9 cellular contexts compared by ENCODE assay signal in the genomic region with DNA sequence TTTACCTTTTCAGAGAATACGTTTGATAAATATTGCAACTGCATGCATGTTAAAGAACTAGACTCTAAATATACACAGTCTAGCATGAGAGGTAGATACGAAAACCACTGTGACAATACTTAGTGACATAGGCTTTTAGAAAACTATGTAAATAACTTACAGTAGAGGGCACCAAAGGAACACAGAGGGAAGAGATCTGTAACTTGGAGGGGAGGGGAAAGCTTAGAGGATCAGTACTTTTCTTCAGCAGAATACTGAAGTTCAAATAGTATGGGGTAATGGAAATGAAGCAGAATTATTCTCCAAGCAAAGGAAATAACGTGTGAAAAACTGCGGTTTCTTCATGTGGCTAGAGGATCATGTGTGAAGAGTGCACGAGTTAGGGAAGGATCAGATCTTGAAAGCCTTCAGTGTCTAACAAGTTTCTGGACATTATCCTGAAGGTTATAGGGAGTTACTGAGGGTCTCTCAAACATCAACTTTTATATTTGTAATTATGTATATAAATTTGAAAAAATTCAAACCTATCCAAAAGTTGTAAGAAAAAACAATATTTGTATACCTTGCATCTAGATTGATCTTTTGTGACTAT.
A peak's percentile ranks its signal among the peaks of the same experiment; 100 is the strongest.
DNase-seq lines count a peak whose midpoint lies in the region; ATAC-seq, FAIRE-seq and TF ChIP-seq lines count a peak whose summit lies in the region.
"Had no signal": no experiment of that assay in that cellular context is flagged by ENCODE, and none has a peak within 500 bp of the region (broad histone marks: within the 10 kb centered on the region; RNA-seq: fewer than 3 reads in every experiment).

No MANE protein-coding gene starts in this region.

- H3K36me3 ChIP-seq in OCI-LY7 (ENCODE audit: insufficient read depth, low read length), result no peaks in the 10 kb centered on the region
- no peaks in the 10 kb centered on the region for H3K36me3 ChIP-seq in endothelial cell of umbilical vein (ENCODE audit: control insufficient read depth in 2 of 2, extremely low read depth in 1 of 2, insufficient read depth in 2 of 2, low read length in 2 of 2)

- dilution Hi-C loops in endothelial cell of umbilical vein (cut with MboI; ENCODE audit: extremely low pct_ligation_motif_present, low sequenced_read_pairs), result no loop called here

- intact Hi-C loops in OCI-LY7 (cut with micrococcal nuclease; ENCODE audit: unreplicated experiment), result no loop called here
- intact Hi-C loops in endothelial cell of umbilical vein (cut with micrococcal nuclease), result loop anchor here (1.0 to 5.0 kb wide), 4 partner anchors 173 to 725 kb away; no protein-coding TSS in a partner anchor

- TF ChIP-seq CTCF in AG04450 (IDR thresholded peaks at IDR 0.05; ENCODE audit: low read depth, low read length) (peak; percentile 76), OCI-LY7 (conservative IDR thresholded peaks at IDR 0.05; ENCODE audit: low read length) (peak; percentile 69), endothelial cell of umbilical vein (IDR thresholded peaks at IDR 0.05; ENCODE audit: extremely low read depth in 1 of 2, insufficient read depth in 1 of 2, low read depth in 1 of 2, low read length in 2 of 2) (peak; percentile 34 to 44), nephron (IDR thresholded peaks at IDR 0.05; ENCODE audit: unreplicated experiment in 3 of 3) (peak; percentile 74 to 80 (median 77))

- H3K27me3 Mint-ChIP-seq in nephron (ENCODE audit: low read depth), result no peaks in the 10 kb centered on the region

- H3K4me3 Mint-ChIP-seq in nephron, result no peak overlapping the region

- H3K9me3 ChIP-seq in AG04450 (ENCODE audit: control insufficient read depth, insufficient read depth, low read length) (no peaks in the 10 kb centered on the region), OCI-LY7 (ENCODE audit: low read length) (no peaks in the 10 kb centered on the region), endothelial cell of umbilical vein (replicated peaks; ENCODE audit: control insufficient read depth, insufficient read depth, low read length) (no peaks in the 10 kb centered on the region)

- H3K4me2 ChIP-seq in OCI-LY7 (ENCODE audit: low read length) (no peak overlapping the region), endothelial cell of umbilical vein (ENCODE audit: insufficient read depth, low read length) (no peak overlapping the region)

- H3K9me2 ChIP-seq in OCI-LY7 (ENCODE audit: insufficient read depth, low read length), result no peaks in the 10 kb centered on the region

- H3K9me3 Mint-ChIP-seq in nephron, result no peaks in the 10 kb centered on the region

- H3K27ac ChIP-seq in AG04450 (ENCODE audit: low read depth, low read length) (no peak overlapping the region), OCI-LY7 (ENCODE audit: low read depth, low read length, poor library complexity, severe bottlenecking) (no peak overlapping the region), endothelial cell of umbilical vein (ENCODE audit: insufficient read depth, low read depth, low read length) (no peak overlapping the region)
- H3K27ac ChIP-seq: HL-60 had no signal

- peaks cover 3% of the 10 kb centered on the region for H3K36me3 Mint-ChIP-seq in nephron (ENCODE audit: low read depth)

- DNase-seq in AG04450 (ENCODE audit: low read depth, low spot score) (peak; percentile 15), OCI-LY7 (ENCODE audit: low spot score) (peak; percentile 11), endothelial cell of umbilical vein (ENCODE audit: low read depth, low spot score) (peak; percentile 56), NCI-H187 (lab: John Stamatoyannopoulos, UW) (no peak)
- no peak for DNase-seq in central memory CD4-positive, alpha-beta T cell

- POLR2A ChIA-PET in AG04450 (lab: Yijun Ruan, JAX) (no interaction called here), OCI-LY7 (lab: Charles Lee) (no interaction called here), endothelial cell of umbilical vein (lab: Charles Lee) (interaction anchor here (0.7 kb wide), 1 partner anchor 21 kb away, joined by 3 read pairs; no protein-coding TSS in a partner anchor)

- H3K27ac Mint-ChIP-seq in nephron, result no peak overlapping the region

- H2AFZ ChIP-seq in OCI-LY7 (ENCODE audit: low read length), result no peak overlapping the region
- H2AFZ ChIP-seq in endothelial cell of umbilical vein (ENCODE audit: low read depth, low read length), result no peak overlapping the region

- no peak for TF ChIP-seq POLR2A in endothelial cell of umbilical vein (IDR thresholded peaks at IDR 0.05; ENCODE audit: low read depth, low read length)

- no peaks in the 10 kb centered on the region for H3K4me1 Mint-ChIP-seq in nephron

- H4K20me1 ChIP-seq in OCI-LY7 (ENCODE audit: insufficient read depth, low read length), result no peaks in the 10 kb centered on the region
- H4K20me1 ChIP-seq in endothelial cell of umbilical vein (replicated peaks; ENCODE audit: control insufficient read depth, extremely low read depth, insufficient read depth, low read length), result no peaks in the 10 kb centered on the region

- H3K4me3 ChIP-seq in AG04450 (ENCODE audit: low read depth, low read length), result no peak overlapping the region
- H3K4me3 ChIP-seq in OCI-LY7 (ENCODE audit: low read depth, low read length, poor library complexity, severe bottlenecking), result no peak overlapping the region
- H3K4me3 ChIP-seq in endothelial cell of umbilical vein (replicated peaks in 1 of 3; ENCODE audit: insufficient read depth in 1 of 3, low read depth in 1 of 3, low read length in 3 of 3), result no peak overlapping the region

- H3K79me2 ChIP-seq in OCI-LY7 (ENCODE audit: insufficient read depth, low read depth, low read length) (no peaks in the 10 kb centered on the region), endothelial cell of umbilical vein (ENCODE audit: control insufficient read depth, insufficient read depth, low read length) (no peaks in the 10 kb centered on the region)

- H3K27me3 ChIP-seq in AG04450 (ENCODE audit: control insufficient read depth, insufficient read depth, low read length), result no peaks in the 10 kb centered on the region
- no peaks in the 10 kb centered on the region for H3K27me3 ChIP-seq in endothelial cell of umbilical vein (ENCODE audit: control insufficient read depth in 2 of 2, insufficient read depth in 2 of 2, low read length in 2 of 2)

- H3K9ac ChIP-seq in endothelial cell of umbilical vein (replicated peaks; ENCODE audit: extremely low read depth, insufficient read depth, low read length), result no peak overlapping the region

- peak; percentile 76 for FAIRE-seq in endothelial cell of umbilical vein (lab: Jason Lieb, UNC)

- ATAC-seq in GM18502 (IDR thresholded peaks at IDR 0.05; ENCODE audit: poor library complexity, unreplicated experiment) (peak; percentile 74), HG03060 (IDR thresholded peaks at IDR 0.05; ENCODE audit: low read depth, unreplicated experiment) (peak; percentile 71)

- no peaks in the 10 kb centered on the region for H3K4me1 ChIP-seq in OCI-LY7 (ENCODE audit: insufficient read depth, low read length, poor library complexity, severe bottlenecking)
- no peaks in the 10 kb centered on the region for H3K4me1 ChIP-seq in endothelial cell of umbilical vein (ENCODE audit: control insufficient read depth, extremely low read depth, insufficient read depth, low read length)

- no peaks in the 10 kb centered on the region for H3K9me1 ChIP-seq in endothelial cell of umbilical vein (replicated peaks; ENCODE audit: control insufficient read depth, extremely low read depth, insufficient read depth, low read length)

- CTCF ChIA-PET in AG04450 (lab: Charles Lee) (interaction anchor here (0.6 to 2.7 kb wide), 17 partner anchors 9 to 572 kb away, joined by 3 to 23 read pairs (median 4); no protein-coding TSS in a partner anchor), OCI-LY7 (lab: Charles Lee; ENCODE audit: unreplicated experiment) (no interaction called here), endothelial cell of umbilical vein (lab: Charles Lee) (interaction anchor here (0.5 to 2.3 kb wide), 33 partner anchors 9 to 1150 kb away, joined by 3 to 25 read pairs (median 4); no protein-coding TSS in a partner anchor)

- BruUV-seq in OCI-LY7 (replicated peaks; lab: Mats Ljungman, UMichigan) (no TSS peak), endothelial cell of umbilical vein (replicated peaks; lab: Mats Ljungman, UMichigan) (no TSS peak)

TF ChIP-seq in endothelial cell of umbilical vein, 7 proteins besides CTCF, POLR2A, EP300 and RAD21:
- TF ChIP-seq EZH2 (IDR thresholded peaks at IDR 0.05; ENCODE audit: borderline replicate concordance, low read depth, low read length, severe bottlenecking), result no peak
- TF ChIP-seq, protein P1, sequence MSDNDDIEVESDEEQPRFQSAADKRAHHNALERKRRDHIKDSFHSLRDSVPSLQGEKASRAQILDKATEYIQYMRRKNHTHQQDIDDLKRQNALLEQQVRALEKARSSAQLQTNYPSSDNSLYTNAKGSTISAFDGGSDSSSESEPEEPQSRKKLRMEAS (IDR thresholded peaks at IDR 0.05; ENCODE audit: insufficient read depth, insufficient read length), result no peak
- TF ChIP-seq GATA2 (IDR thresholded peaks at IDR 0.05; ENCODE audit: insufficient read depth, insufficient read length, low read depth, low read length), result no peak

Comparison
In these comparisons a context has a peak if more than half of its experiments do, and no peak if none do; other contexts are left out.
1. DNase-seq: peak in AG04450 (single experiment), OCI-LY7 (single experiment) and endothelial cell of umbilical vein (single experiment); none in central memory CD4-positive, alpha-beta T cell (single experiment) and NCI-H187 (0 of 2).
2. Peak in every context shown above with its lines, with median percentiles within 50 percentile points of each other: CTCF ChIP-seq.